In genomic region chr14:89720741-89721315, GRCh38 we compare ENCODE assay signal across 8 cellular contexts.
A peak's percentile ranks its signal among the peaks of the same experiment; 100 is the strongest.
DNase-seq lines count a peak whose midpoint lies in the region; ATAC-seq and TF ChIP-seq lines count a peak whose summit lies in the region.

No MANE protein-coding gene starts in this region.

- H3K9me3 ChIP-seq in H9 (ENCODE audit: control insufficient read depth, low read depth, low read length), result no peaks in the 10 kb centered on the region

- ATAC-seq in stimulated activated effector memory CD8-positive, alpha-beta T cell treated with anti-CD3 and anti-CD28 coated beads, Interleukin-12 subunit alpha, Interleukin-12 subunit beta, amount 100 ng/mL, for 72 hours, result peak; percentile 94

- H4K91ac ChIP-seq in H9 (ENCODE audit: insufficient read length, low read depth, low read length), result no peak overlapping the region

- DNase-seq in GF-D8 (lab: John Stamatoyannopoulos, UW) (peak; percentile 92), H9 (peak; percentile 46), NOMO-1 (lab: John Stamatoyannopoulos, UW; ENCODE audit: unreplicated experiment in 2 of 2) (peak; percentile 94 to 95), iPS-NIHi11 (ENCODE audit: low spot score) (peak; percentile 55), NCI-H2029 (lab: John Stamatoyannopoulos, UW) (no peak), H4 (ENCODE audit: low spot score) (no peak)
- peak; percentile 75 for DNase-seq in activated T-cell treated with anti-CD3 and anti-CD28 coated beads, Interleukin-2, amount 50 U/mL, for 48 hours
- DNase-seq in stimulated activated effector memory CD8-positive, alpha-beta T cell treated with anti-CD3 and anti-CD28 coated beads, Interleukin-12 subunit alpha, Interleukin-12 subunit beta, amount 100 ng/mL, for 72 hours (ENCODE audit: low spot score in 2 of 2), result peak; percentile 29 to 82

- H2AFZ ChIP-seq in H9 (ENCODE audit: low read length), result no peak overlapping the region

- no peak overlapping the region for H3K23ac ChIP-seq in H9 (ENCODE audit: insufficient read length, low read depth, low read length)

- H4K8ac ChIP-seq in H9 (replicated peaks; ENCODE audit: insufficient read length, low read depth, low read length), result no peak overlapping the region

- H3K9ac ChIP-seq in H9 (ENCODE audit: extremely low read depth, insufficient read length, low read length), result no peak overlapping the region

- H3K18ac ChIP-seq in H9 (ENCODE audit: insufficient read length, low read depth, low read length), result peak overlapping the region; percentile 38

- no peaks in the 10 kb centered on the region for H3K79me1 ChIP-seq in H9 (ENCODE audit: insufficient read depth, low read depth, low read length, poor library complexity, severe bottlenecking)

- peaks cover 20% of the 10 kb centered on the region; the same call in 1 of the 2 replicates for H3K4me1 ChIP-seq in H9 (ENCODE audit: insufficient read depth, low read length)

- H3K23me2 ChIP-seq in H9 (ENCODE audit: insufficient read length, low read depth, low read length, poor library complexity, severe bottlenecking), result no peaks in the 10 kb centered on the region

- H2BK12ac ChIP-seq in H9 (ENCODE audit: insufficient read length, low read depth, low read length), result no peak overlapping the region

- no peaks in the 10 kb centered on the region for H3K9me3 Mint-ChIP-seq in H9
- no peaks in the 10 kb centered on the region for H3K9me3 Mint-ChIP-seq in stimulated activated effector memory CD8-positive, alpha-beta T cell treated with anti-CD3 and anti-CD28 coated beads, Interleukin-12 subunit alpha, Interleukin-12 subunit beta, amount 100 ng/mL, for 72 hours

- H3K56ac ChIP-seq in H9 (ENCODE audit: insufficient read length, low read depth, low read length), result no peak overlapping the region

- H3K4me2 ChIP-seq in H9 (ENCODE audit: insufficient read depth, insufficient read length, low read length), result no peak overlapping the region

- H2AK5ac ChIP-seq in H9 (ENCODE audit: insufficient read length, low read length), result no peak overlapping the region

- peak overlapping the region; percentile 45 for H3K27ac ChIP-seq in H9 (ENCODE audit: insufficient read length, low read depth, low read length)

- H2BK15ac ChIP-seq in H9 (ENCODE audit: low read depth, low read length), result no peak overlapping the region

- no peak overlapping the region for H3K14ac ChIP-seq in H9 (ENCODE audit: insufficient read depth, low read length)

- H2BK20ac ChIP-seq in H9 (ENCODE audit: low read depth, low read length, poor library complexity, severe bottlenecking), result no peak overlapping the region

- H4K20me1 ChIP-seq in H9 (ENCODE audit: control insufficient read depth, insufficient read depth, insufficient read length), result no peaks in the 10 kb centered on the region

- peaks cover 46 to 47% of the 10 kb centered on the region in 2 experiments for H3K4me1 Mint-ChIP-seq in H9
- peaks cover 76% of the 10 kb centered on the region for H3K4me1 Mint-ChIP-seq in stimulated activated effector memory CD8-positive, alpha-beta T cell treated with anti-CD3 and anti-CD28 coated beads, Interleukin-12 subunit alpha, Interleukin-12 subunit beta, amount 100 ng/mL, for 72 hours

- no peak for TF ChIP-seq CTCF in H9 (conservative IDR thresholded peaks at IDR 0.05)

- H2BK120ac ChIP-seq in H9 (ENCODE audit: low read depth, low read length, poor library complexity, severe bottlenecking), result no peak overlapping the region

- peak overlapping the region; percentile 13 for H2BK5ac ChIP-seq in H9 (ENCODE audit: insufficient read length, low read length)

- H3K27ac Mint-ChIP-seq in H9, result peak overlapping the region; percentile 62 to 90 (median 69)
- H3K27ac Mint-ChIP-seq in stimulated activated effector memory CD8-positive, alpha-beta T cell treated with anti-CD3 and anti-CD28 coated beads, Interleukin-12 subunit alpha, Interleukin-12 subunit beta, amount 100 ng/mL, for 72 hours, result peak overlapping the region; percentile 93

- H3K79me2 ChIP-seq in H9 (ENCODE audit: insufficient read depth, low read length), result no peaks in the 10 kb centered on the region

- peak overlapping the region in 1 of 2 experiments; percentile 0; a peak in 1 of 5 replicates for H3K4me3 Mint-ChIP-seq in H9
- peak overlapping the region; percentile 53 for H3K4me3 Mint-ChIP-seq in stimulated activated effector memory CD8-positive, alpha-beta T cell treated with anti-CD3 and anti-CD28 coated beads, Interleukin-12 subunit alpha, Interleukin-12 subunit beta, amount 100 ng/mL, for 72 hours

- no peaks in the 10 kb centered on the region for H3K27me3 Mint-ChIP-seq in H9 (ENCODE audit: low read depth)

- no peaks in the 10 kb centered on the region for H3K27me3 ChIP-seq in H9 (ENCODE audit: insufficient read depth, low read length)

- H3T11ph ChIP-seq in H9 (ENCODE audit: low read length), result no peak overlapping the region

- H3K4ac ChIP-seq in H9 (ENCODE audit: low read depth, low read length), result no peak overlapping the region

- WGBS in H9 (ENCODE audit: extremely low coverage, insufficient read length, low lambda C conversion rate), result no CpG with 5 or more reads among the region's 7 CpGs

- no peak overlapping the region for H4K5ac ChIP-seq in H9 (ENCODE audit: insufficient read length, low read depth, low read length)

- H3K36me3 Mint-ChIP-seq in H9 (ENCODE audit: insufficient read depth in 1 of 3, low read depth in 3 of 3), result peaks cover 0 to 3% (median 0%) of the 10 kb centered on the region in 3 experiments; a peak in 1 of 7 replicates
- no peaks in the 10 kb centered on the region for H3K36me3 Mint-ChIP-seq in stimulated activated effector memory CD8-positive, alpha-beta T cell treated with anti-CD3 and anti-CD28 coated beads, Interleukin-12 subunit alpha, Interleukin-12 subunit beta, amount 100 ng/mL, for 72 hours

Comparison
In these comparisons a context has a peak if more than half of its experiments do, and no peak if none do; other contexts are left out.
1. DNase-seq: peak in GF-D8 (single experiment), H9 (single experiment), NOMO-1 (2 of 2), activated T-cell treated with anti-CD3 and anti-CD28 coated beads, Interleukin-2, amount 50 U/mL, for 48 hours (2 of 2), iPS-NIHi11 (single experiment) and stimulated activated effector memory CD8-positive, alpha-beta T cell treated with anti-CD3 and anti-CD28 coated beads, Interleukin-12 subunit alpha, Interleukin-12 subunit beta, amount 100 ng/mL, for 72 hours (2 of 2); none in NCI-H2029 (single experiment) and H4 (single experiment).